Comparison of ENCODE assay signal across 22 cellular contexts in the genomic region with DNA sequence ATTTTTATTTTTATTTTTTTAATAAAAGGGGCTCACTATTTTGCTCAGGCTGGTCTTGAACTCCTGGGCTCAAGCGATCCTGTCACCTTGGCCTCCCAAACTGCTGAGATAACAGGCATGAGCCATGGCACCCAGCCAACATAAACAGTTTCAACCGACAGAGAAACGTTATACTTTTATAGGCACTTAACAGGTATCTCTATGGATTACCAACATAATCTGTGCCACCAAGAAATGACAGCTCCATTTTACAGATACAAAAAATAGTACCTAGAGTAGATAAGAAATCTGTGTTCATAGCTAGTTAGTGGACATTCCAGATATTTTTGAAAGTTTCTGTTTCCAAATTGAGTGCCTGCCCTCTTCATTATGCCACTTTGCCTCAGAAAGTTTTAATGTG.
"Had no signal": no experiment of that assay in that cellular context is flagged by ENCODE, and none has a peak within 500 bp of the region (broad histone marks: within the 10 kb centered on the region; RNA-seq: fewer than 3 reads in every experiment).

No MANE protein-coding gene starts in this region.

- H3K4me1 Mint-ChIP-seq: activated naive CD4-positive, alpha-beta T cell treated with anti-CD3 and anti-CD28 coated beads, Interleukin-2, amount 50 U/mL, for 24 hours; memory B cell; stimulated activated memory B cell treated with anti-CD40 and anti-IgM and Interleukin-4, amounts not matched to agents 10 μg/mL and 1 μg/mL and 100 μg/mL, for 72 hours had no signal

- H3K27me3 Mint-ChIP-seq: activated naive CD4-positive, alpha-beta T cell treated with anti-CD3 and anti-CD28 coated beads, Interleukin-2, amount 50 U/mL, for 24 hours; memory B cell; natural killer cell treated with Interleukin-12 subunit alpha and Interleukin-12 subunit beta and Interleukin-15 and Interleukin-18, amount 100 ng/mL, for 72 hours; progenitor cell of endocrine pancreas; stimulated activated memory B cell treated with anti-CD40 and anti-IgM and Interleukin-4, amounts not matched to agents 10 μg/mL and 1 μg/mL and 100 μg/mL, for 72 hours had no signal

- H3K36me3 Mint-ChIP-seq: activated naive CD4-positive, alpha-beta T cell treated with anti-CD3 and anti-CD28 coated beads, Interleukin-2, amount 50 U/mL, for 24 hours; memory B cell; natural killer cell treated with Interleukin-12 subunit alpha and Interleukin-12 subunit beta and Interleukin-15 and Interleukin-18, amount 100 ng/mL, for 72 hours; stimulated activated memory B cell treated with anti-CD40 and anti-IgM and Interleukin-4, amounts not matched to agents 10 μg/mL and 1 μg/mL and 100 μg/mL, for 72 hours had no signal

- ATAC-seq: foreskin keratinocyte; left colon; natural killer cell treated with Interleukin-12 subunit alpha and Interleukin-12 subunit beta and Interleukin-15 and Interleukin-18, amount 100 ng/mL, for 72 hours; stimulated activated memory B cell treated with anti-CD40 and anti-IgM and Interleukin-4, amounts not matched to agents 10 μg/mL and 1 μg/mL and 100 μg/mL, for 72 hours had no signal

- H3K36me3 ChIP-seq: ascending aorta, brain microvascular endothelial cell, sigmoid colon, stomach, suprapubic skin, tibial nerve, WERI-Rb-1 had no signal

- H3K9me3 Mint-ChIP-seq: memory B cell had no signal

- H3K4me3 ChIP-seq: ascending aorta, sigmoid colon, smooth muscle cell, stomach, suprapubic skin, tibial nerve had no signal

- H3K4me1 ChIP-seq: ascending aorta, foreskin keratinocyte, sigmoid colon, stomach, suprapubic skin, tibial nerve had no signal

- H3K27ac ChIP-seq: ascending aorta, brain microvascular endothelial cell, foreskin keratinocyte, sigmoid colon, stomach, suprapubic skin, tibial nerve, WERI-Rb-1 had no signal

- DNase-seq: activated CD4-positive, CD25-positive, alpha-beta regulatory T cell treated with anti-CD3 and anti-CD28 coated beads, Interleukin-2, amount 50 U/mL, for 72 hours; activated gamma-delta T cell treated with Interleukin-2 at 50 U/mL for 16 hours; activated T-cell treated with anti-CD3 and anti-CD28 coated beads, Interleukin-2, amount 50 U/mL, for 1 hour; brain microvascular endothelial cell; central memory CD4-positive, alpha-beta T cell; effector memory CD4-positive, alpha-beta T cell; foreskin keratinocyte; left colon; retina; sigmoid colon; stimulated activated CD4-positive, alpha-beta T cell treated with anti-CD3 and anti-CD28 coated beads, Interleukin-15, amount 100 ng/mL, for 24 hours; stomach; WERI-Rb-1 had no signal

- H3K9me3 ChIP-seq: ascending aorta, sigmoid colon, suprapubic skin, tibial nerve had no signal

- H3K27ac Mint-ChIP-seq: activated naive CD4-positive, alpha-beta T cell treated with anti-CD3 and anti-CD28 coated beads, Interleukin-2, amount 50 U/mL, for 24 hours; memory B cell; natural killer cell treated with Interleukin-12 subunit alpha and Interleukin-12 subunit beta and Interleukin-15 and Interleukin-18, amount 100 ng/mL, for 72 hours; progenitor cell of endocrine pancreas; stimulated activated memory B cell treated with anti-CD40 and anti-IgM and Interleukin-4, amounts not matched to agents 10 μg/mL and 1 μg/mL and 100 μg/mL, for 72 hours had no signal

- H3K4me3 Mint-ChIP-seq: activated naive CD4-positive, alpha-beta T cell treated with anti-CD3 and anti-CD28 coated beads, Interleukin-2, amount 50 U/mL, for 24 hours; memory B cell; natural killer cell treated with Interleukin-12 subunit alpha and Interleukin-12 subunit beta and Interleukin-15 and Interleukin-18, amount 100 ng/mL, for 72 hours; stimulated activated memory B cell treated with anti-CD40 and anti-IgM and Interleukin-4, amounts not matched to agents 10 μg/mL and 1 μg/mL and 100 μg/mL, for 72 hours had no signal
